ENCODE assay signal across 29 cellular contexts in the genomic region with DNA sequence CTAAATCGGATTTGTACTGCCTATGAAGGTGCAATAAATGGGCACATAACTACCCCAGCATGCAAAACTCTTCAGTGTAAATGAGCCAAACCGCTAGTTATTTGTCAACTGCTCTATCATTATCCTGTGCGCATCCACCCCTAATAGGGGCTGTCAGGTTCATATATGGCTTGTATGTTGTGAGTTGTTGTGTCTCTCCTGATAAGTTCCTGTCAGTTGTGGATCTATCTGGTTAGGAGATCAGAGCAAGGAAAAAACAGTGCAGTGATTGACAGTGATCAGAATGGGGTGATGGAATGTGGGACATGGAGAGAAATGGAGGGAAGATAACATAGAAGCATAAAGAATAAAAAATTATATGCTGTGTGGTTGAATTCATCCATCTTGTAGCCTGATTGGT.
"Had no signal": no experiment of that assay in that cellular context is flagged by ENCODE, and none has a peak within 500 bp of the region (broad histone marks: within the 10 kb centered on the region; RNA-seq: fewer than 3 reads in every experiment).

No MANE protein-coding gene starts in this region.

- H3K4me1 Mint-ChIP-seq: stimulated activated effector memory CD8-positive, alpha-beta T cell treated with anti-CD3 and anti-CD28 coated beads, Interleukin-12 subunit alpha, Interleukin-12 subunit beta, amount 100 ng/mL, for 72 hours; stimulated activated memory B cell treated with anti-CD40 and anti-IgM and Interleukin-4, amounts not matched to agents 10 μg/mL and 1 μg/mL and 100 μg/mL, for 72 hours; stimulated activated naive B cell treated with anti-CD40 and anti-IgM and Interleukin-4, amounts not matched to agents 10 μg/mL and 1 μg/mL and 100 μg/mL, for 72 hours; stimulated activated naive CD8-positive, alpha-beta T cell treated with anti-CD3 and anti-CD28 coated beads, Interleukin-15, amount 100 ng/mL, for 72 hours had no signal

- H3K27me3 Mint-ChIP-seq: stimulated activated memory B cell treated with anti-CD40 and anti-IgM and Interleukin-4, amounts not matched to agents 10 μg/mL and 1 μg/mL and 100 μg/mL, for 72 hours; stimulated activated naive B cell treated with anti-CD40 and anti-IgM and Interleukin-4, amounts not matched to agents 10 μg/mL and 1 μg/mL and 100 μg/mL, for 72 hours; stimulated activated naive CD8-positive, alpha-beta T cell treated with anti-CD3 and anti-CD28 coated beads, Interleukin-15, amount 100 ng/mL, for 72 hours; stimulated activated naive CD8-positive, alpha-beta T cell treated with anti-CD3 and anti-CD28 coated beads, Interleukin-15, Interleukin-2, amounts not matched to agents 100 ng/mL and 50 ng/mL, for 24 hours; type B pancreatic cell had no signal

- H3K36me3 Mint-ChIP-seq: stimulated activated effector memory CD8-positive, alpha-beta T cell treated with anti-CD3 and anti-CD28 coated beads, Interleukin-12 subunit alpha, Interleukin-12 subunit beta, amount 100 ng/mL, for 72 hours; stimulated activated memory B cell treated with anti-CD40 and anti-IgM and Interleukin-4, amounts not matched to agents 10 μg/mL and 1 μg/mL and 100 μg/mL, for 72 hours; stimulated activated naive B cell treated with anti-CD40 and anti-IgM and Interleukin-4, amounts not matched to agents 10 μg/mL and 1 μg/mL and 100 μg/mL, for 72 hours; type B pancreatic cell had no signal

- H3K27ac Mint-ChIP-seq: stimulated activated effector memory CD8-positive, alpha-beta T cell treated with anti-CD3 and anti-CD28 coated beads, Interleukin-12 subunit alpha, Interleukin-12 subunit beta, amount 100 ng/mL, for 72 hours; stimulated activated memory B cell treated with anti-CD40 and anti-IgM and Interleukin-4, amounts not matched to agents 10 μg/mL and 1 μg/mL and 100 μg/mL, for 72 hours; stimulated activated naive B cell treated with anti-CD40 and anti-IgM and Interleukin-4, amounts not matched to agents 10 μg/mL and 1 μg/mL and 100 μg/mL, for 72 hours; stimulated activated naive CD8-positive, alpha-beta T cell treated with anti-CD3 and anti-CD28 coated beads, Interleukin-15, amount 100 ng/mL, for 72 hours; stimulated activated naive CD8-positive, alpha-beta T cell treated with anti-CD3 and anti-CD28 coated beads, Interleukin-15, Interleukin-2, amounts not matched to agents 100 ng/mL and 50 ng/mL, for 24 hours; type B pancreatic cell had no signal

- H3K27ac ChIP-seq: stomach, suprapubic skin, testis, thoracic aorta, thyroid gland, tibial artery, tibial nerve, transverse colon, upper lobe of left lung, upper lobe of right lung, uterus, vagina had no signal

- H3K4me3 Mint-ChIP-seq: stimulated activated effector memory CD8-positive, alpha-beta T cell treated with anti-CD3 and anti-CD28 coated beads, Interleukin-12 subunit alpha, Interleukin-12 subunit beta, amount 100 ng/mL, for 72 hours; stimulated activated memory B cell treated with anti-CD40 and anti-IgM and Interleukin-4, amounts not matched to agents 10 μg/mL and 1 μg/mL and 100 μg/mL, for 72 hours; stimulated activated naive B cell treated with anti-CD40 and anti-IgM and Interleukin-4, amounts not matched to agents 10 μg/mL and 1 μg/mL and 100 μg/mL, for 72 hours; stimulated activated naive CD8-positive, alpha-beta T cell treated with anti-CD3 and anti-CD28 coated beads, Interleukin-15, amount 100 ng/mL, for 72 hours; stimulated activated naive CD8-positive, alpha-beta T cell treated with anti-CD3 and anti-CD28 coated beads, Interleukin-15, Interleukin-2, amounts not matched to agents 100 ng/mL and 50 ng/mL, for 24 hours; type B pancreatic cell had no signal

- H3K27me3 ChIP-seq: stomach, suprapubic skin, testis, thyroid gland, tibial artery, tibial nerve, transverse colon, upper lobe of left lung, upper lobe of right lung, uterus, vagina had no signal

- H3K4me3 ChIP-seq: stomach, suprapubic skin, testis, thoracic aorta, thyroid gland, tibial artery, tibial nerve, transverse colon, upper lobe of left lung, upper lobe of right lung, uterus, vagina had no signal

- H3K4me1 ChIP-seq: stomach, testis, thyroid gland, transverse colon, upper lobe of left lung, upper lobe of right lung, uterus had no signal

- H3K9me3 ChIP-seq: stomach, suprapubic skin, testis, thoracic aorta, thyroid gland, tibial artery, tibial nerve, transverse colon, upper lobe of left lung, upper lobe of right lung, uterus, vagina had no signal

- FAIRE-seq: urothelium cell line had no signal

- H3K36me3 ChIP-seq: stomach, suprapubic skin, thoracic aorta, thyroid gland, tibial artery, tibial nerve, transverse colon, upper lobe of left lung, upper lobe of right lung, uterus, vagina had no signal

- DNase-seq: stimulated activated CD4-positive, alpha-beta T cell treated with anti-CD3 and anti-CD28 coated beads, Interleukin-2, amount 100 ng/mL, for 48 hours; stimulated activated CD4-positive, alpha-beta T cell treated with anti-CD3 and anti-CD28 coated beads, Interleukin-4, amount 100 ng/mL, for 1 hour; stimulated activated CD4-positive, alpha-beta T cell treated with anti-CD3 and anti-CD28 coated beads, Interleukin-4, amount 100 ng/mL, for 24 hours; stimulated activated CD4-positive, alpha-beta T cell treated with anti-CD3 and anti-CD28 coated beads, Interleukin-4, amount 100 ng/mL, for 4 hours; stimulated activated CD8-positive, alpha-beta memory T cell treated with anti-CD3 and anti-CD28 coated beads, Interleukin-4, amount 100 ng/mL, for 48 hours; stimulated activated naive B cell treated with anti-CD40 and anti-IgM and Interleukin-4, amounts not matched to agents 10 μg/mL and 1 μg/mL and 100 μg/mL, for 72 hours; stimulated activated naive CD4-positive, alpha-beta T cell; stimulated activated naive CD4-positive, alpha-beta T cell treated with Interleukin-2 at 50 U/mL for 16 hours; stimulated activated naive CD8-positive, alpha-beta T cell treated with anti-CD3 and anti-CD28 coated beads, Interleukin-15, amount 100 ng/mL, for 72 hours; stimulated activated naive CD8-positive, alpha-beta T cell treated with anti-CD3 and anti-CD28 coated beads, Interleukin-15, Interleukin-2, amounts not matched to agents 100 U/mL and 50 U/mL, for 24 hours; stomach; substantia nigra; testis; thyroid gland; tibial artery; transverse colon; trophoblast cell; upper lobe of left lung; upper lobe of right lung; uterus had no signal
